23 cellular contexts compared by ENCODE assay signal in the genomic region with DNA sequence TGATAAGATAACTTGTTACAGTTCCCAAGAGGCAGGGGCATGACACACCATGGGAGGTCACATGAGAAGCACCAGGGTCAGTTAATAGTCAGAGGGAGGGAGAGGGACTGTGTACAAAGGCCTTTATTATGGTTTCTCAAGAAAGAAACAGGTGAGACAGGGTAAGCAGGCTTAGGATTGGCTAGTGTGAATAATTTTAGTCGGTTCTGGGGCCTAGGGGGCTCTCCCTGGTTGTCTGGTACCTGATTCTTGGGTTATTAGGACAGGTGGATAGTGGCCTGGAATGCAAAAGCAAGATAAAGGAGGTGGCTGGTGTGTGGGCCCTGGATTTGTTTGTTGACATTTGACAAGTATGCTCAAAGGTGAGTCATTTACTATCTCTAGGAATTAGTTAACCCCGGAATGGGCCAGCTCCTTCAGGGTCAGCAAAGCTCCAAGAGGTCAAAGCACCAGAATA. TPM values are rescaled to one million over a fixed set of nuclear protein-coding genes. Genes with fewer than 3 reads are reported as not detected.
DNase-seq lines count a peak whose midpoint lies in the region; ATAC-seq, FAIRE-seq and TF ChIP-seq lines count a peak whose summit lies in the region.
"Had no signal": no experiment of that assay in that cellular context is flagged by ENCODE, and none has a peak within 500 bp of the region (broad histone marks: within the 10 kb centered on the region; RNA-seq: fewer than 3 reads in every experiment).

No MANE protein-coding gene starts in this region.

- H3K27ac ChIP-seq in HEK293 (ENCODE audit: extremely low read depth, low read depth, low read length) (no peak overlapping the region), small intestine (ENCODE audit: low read depth in 1 of 2, low read length in 1 of 2) (peak overlapping the region in 1 of 2 donors; percentile 32), gastroesophageal sphincter (no peak overlapping the region)
- H3K27ac ChIP-seq: colonic mucosa, HL-60, psoas muscle had no signal

- FAIRE-seq in small intestine (lab: Jason Lieb, UNC), result no peak
- FAIRE-seq: bronchial epithelial cell, GM19239 had no signal

- H3K4me3 ChIP-seq in HEK293 (ENCODE audit: low read depth, low read length) (no peak overlapping the region), small intestine (ENCODE audit: low read depth in 1 of 2, low read length in 2 of 2) (no peak overlapping the region), gastroesophageal sphincter (no peak overlapping the region)
- H3K4me3 ChIP-seq: colonic mucosa, psoas muscle had no signal

- ATAC-seq in HG02884 (IDR thresholded peaks at IDR 0.05; ENCODE audit: unreplicated experiment) (no peak), gastroesophageal sphincter (no peak), HG02759 (IDR thresholded peaks at IDR 0.05; ENCODE audit: unreplicated experiment) (no peak)
- ATAC-seq: activated T-cell treated with anti-CD3 and anti-CD28 coated beads, Interleukin-2, amount 50 U/mL, for 4 hours; stimulated activated memory B cell treated with anti-CD40 and anti-IgM and Interleukin-4, amounts not matched to agents 10 μg/mL and 1 μg/mL and 100 μg/mL, for 72 hours had no signal

- CTCF ChIA-PET in HEK293 (lab: Yijun Ruan, JAX), result interaction anchor here (0.6 to 1.2 kb wide), 2 partner anchors 10 to 1090 kb away, joined by 3 to 8 read pairs; no protein-coding TSS in a partner anchor

- POLR2A ChIA-PET in HEK293 (lab: Yijun Ruan, JAX), result no interaction called here

- H3K9me3 ChIP-seq in HEK293 (ENCODE audit: control insufficient read depth, insufficient read depth, low read depth, low read length), result no peaks in the 10 kb centered on the region
- no peaks in the 10 kb centered on the region for H3K9me3 ChIP-seq in small intestine (ENCODE audit: control insufficient read depth, low read depth)
- no peaks in the 10 kb centered on the region for H3K9me3 ChIP-seq in gastroesophageal sphincter
- H3K9me3 ChIP-seq: colonic mucosa, psoas muscle had no signal

- TF ChIP-seq CTCF in HEK293 (tag by site-specific recombination; IDR thresholded peaks at IDR 0.05) (no peak), gastroesophageal sphincter (IDR thresholded peaks at IDR 0.05) (no peak)

- no peak for TF ChIP-seq EP300 in gastroesophageal sphincter (IDR thresholded peaks at IDR 0.05)

- DNase-seq in NCI-H510A treated with DMSO at 0.1 percent for 48 hours (lab: John Stamatoyannopoulos, UW) (peak; percentile 49), erythroblast (lab: John Stamatoyannopoulos, UW) (peak; percentile 35 to 46), small intestine (peak; percentile 66)
- DNase-seq: activated CD4-positive, CD25-positive, alpha-beta regulatory T cell treated with anti-CD3 and anti-CD28 coated beads, Interleukin-2, amount 50 U/mL, for 72 hours; activated naive CD4-positive, alpha-beta T cell treated with Interleukin-2 at 50 U/mL for 16 hours; activated T-cell treated with anti-CD3 and anti-CD28 coated beads, Interleukin-2, amount 50 U/mL, for 4 hours; amygdala; CD4-positive, alpha-beta T cell; colonic mucosa; DND-41; immature natural killer cell; NCI-H1694 treated with DMSO at 0.1 percent for 48 hours; psoas muscle; SHP77; stimulated activated CD4-positive, alpha-beta T cell treated with anti-CD3 and anti-CD28 coated beads, Interleukin-1b, Interleukin-23, amount 100 ng/mL, for 48 hours had no signal

- WGBS in small intestine, 3 donors, result 6 to 45% (median 15%) methylated on average over 2 of the region's 2 CpGs
- WGBS in gastroesophageal sphincter (ENCODE audit: low coverage in 1 of 2), 2 donors, result 49 to 55% methylated on average over 2 of the region's 2 CpGs

- H3K4me1 ChIP-seq in HEK293 (ENCODE audit: control insufficient read depth, insufficient read depth, low read length) (0 out of 2 replicates have a peak, but pooled peaks cover 2% of the 10 kb centered on the region), small intestine (ENCODE audit: control insufficient read depth in 2 of 2, insufficient read depth in 1 of 2, low read depth in 1 of 2, low read length in 1 of 2) (no peaks in the 10 kb centered on the region), gastroesophageal sphincter (peaks cover 0 to 10% (median 6%) of the 10 kb centered on the region in 3 donors)
- H3K4me1 ChIP-seq: colonic mucosa, psoas muscle had no signal

- H3K36me3 ChIP-seq in HEK293 (ENCODE audit: control insufficient read depth in 2 of 2, insufficient read depth in 1 of 2, low read length in 2 of 2), result no peaks in the 10 kb centered on the region
- H3K36me3 ChIP-seq in small intestine (ENCODE audit: control insufficient read depth in 2 of 2, insufficient read depth in 2 of 2, low read length in 2 of 2), result no peaks in the 10 kb centered on the region
- H3K36me3 ChIP-seq in gastroesophageal sphincter, result no peaks in the 10 kb centered on the region
- H3K36me3 ChIP-seq: colonic mucosa had no signal

- TF ChIP-seq POLR2A in erythroblast (IDR thresholded peaks at IDR 0.05; ENCODE audit: low read length) (no peak), gastroesophageal sphincter (IDR thresholded peaks at IDR 0.05) (no peak)

- H3K27me3 ChIP-seq in small intestine (ENCODE audit: control insufficient read depth in 2 of 2, insufficient read depth in 2 of 2, low read length in 2 of 2) (peaks cover 0 to 9% of the 10 kb centered on the region in 2 donors), gastroesophageal sphincter (peaks cover 37% of the 10 kb centered on the region)

TF ChIP-seq in HEK293, 187 proteins besides CTCF, POLR2A, EP300 and RAD21:
- TF ChIP-seq, protein P1, sequence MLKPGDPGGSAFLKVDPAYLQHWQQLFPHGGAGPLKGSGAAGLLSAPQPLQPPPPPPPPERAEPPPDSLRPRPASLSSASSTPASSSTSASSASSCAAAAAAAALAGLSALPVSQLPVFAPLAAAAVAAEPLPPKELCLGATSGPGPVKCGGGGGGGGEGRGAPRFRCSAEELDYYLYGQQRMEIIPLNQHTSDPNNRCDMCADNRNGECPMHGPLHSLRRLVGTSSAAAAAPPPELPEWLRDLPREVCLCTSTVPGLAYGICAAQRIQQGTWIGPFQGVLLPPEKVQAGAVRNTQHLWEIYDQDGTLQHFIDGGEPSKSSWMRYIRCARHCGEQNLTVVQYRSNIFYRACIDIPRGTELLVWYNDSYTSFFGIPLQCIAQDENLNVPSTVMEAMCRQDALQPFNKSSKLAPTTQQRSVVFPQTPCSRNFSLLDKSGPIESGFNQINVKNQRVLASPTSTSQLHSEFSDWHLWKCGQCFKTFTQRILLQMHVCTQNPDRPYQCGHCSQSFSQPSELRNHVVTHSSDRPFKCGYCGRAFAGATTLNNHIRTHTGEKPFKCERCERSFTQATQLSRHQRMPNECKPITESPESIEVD (tag by site-specific recombination; IDR thresholded peaks at IDR 0.05), result no peak
- TF ChIP-seq ZNF837 (tag by site-specific recombination; IDR thresholded peaks at IDR 0.05) (no peak), SETDB1 (IDR thresholded peaks at IDR 0.05; ENCODE audit: insufficient read length, low read length) (no peak), ZNF366 (tag by site-specific recombination; conservative IDR thresholded peaks at IDR 0.05) (peak; percentile 41; the same call in 1 of the 2 replicates)

RNA-seq across cellular contexts. Expression of a gene that starts 49.4 kb away (rescaled TPM):
- 10 to 100 TPM; 15.6 to 83.2 (median 67.8) TPM for polyA plus RNA-seq in small intestine
- 10 to 100 TPM in 3 of 4 donors, 1 to 10 TPM in 1; 8.5 to 18.6 (median 11.9) TPM for total RNA-seq in gastroesophageal sphincter
